In the genomic region with DNA sequence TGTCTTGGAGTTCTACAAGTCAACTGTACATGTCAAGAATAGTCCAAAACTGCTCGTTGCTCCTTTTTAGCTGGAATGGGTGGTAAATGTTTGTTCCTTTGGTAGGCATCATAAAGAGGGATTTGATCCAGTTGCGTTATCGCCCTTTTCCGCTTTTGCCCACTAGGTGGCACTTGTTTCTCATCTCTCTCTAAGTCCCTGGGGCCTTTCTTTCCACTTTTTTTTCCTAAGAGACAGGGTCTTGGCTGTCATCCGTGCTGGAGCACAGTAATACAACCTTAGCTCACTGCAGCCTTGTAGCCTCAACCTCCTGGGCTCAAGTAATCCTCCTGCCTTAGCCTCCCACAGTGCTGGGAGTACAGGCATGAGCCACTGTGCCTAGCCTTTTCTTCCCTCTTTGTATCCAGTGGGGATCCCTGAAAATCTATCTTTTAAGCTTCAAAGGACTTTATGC, we compare ENCODE assay signal across 1 cellular context.
A peak's percentile ranks its signal among the peaks of the same experiment; 100 is the strongest.
TF ChIP-seq lines count a peak whose summit lies in the region.

No MANE protein-coding gene starts in this region.

TF ChIP-seq in HEK293, 187 proteins besides CTCF, POLR2A, EP300 and RAD21 (continued from another document):
- TF ChIP-seq, protein P1, sequence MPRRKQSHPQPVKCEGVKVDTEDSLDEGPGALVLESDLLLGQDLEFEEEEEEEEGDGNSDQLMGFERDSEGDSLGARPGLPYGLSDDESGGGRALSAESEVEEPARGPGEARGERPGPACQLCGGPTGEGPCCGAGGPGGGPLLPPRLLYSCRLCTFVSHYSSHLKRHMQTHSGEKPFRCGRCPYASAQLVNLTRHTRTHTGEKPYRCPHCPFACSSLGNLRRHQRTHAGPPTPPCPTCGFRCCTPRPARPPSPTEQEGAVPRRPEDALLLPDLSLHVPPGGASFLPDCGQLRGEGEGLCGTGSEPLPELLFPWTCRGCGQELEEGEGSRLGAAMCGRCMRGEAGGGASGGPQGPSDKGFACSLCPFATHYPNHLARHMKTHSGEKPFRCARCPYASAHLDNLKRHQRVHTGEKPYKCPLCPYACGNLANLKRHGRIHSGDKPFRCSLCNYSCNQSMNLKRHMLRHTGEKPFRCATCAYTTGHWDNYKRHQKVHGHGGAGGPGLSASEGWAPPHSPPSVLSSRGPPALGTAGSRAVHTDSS (tag by site-specific recombination; IDR thresholded peaks at IDR 0.05) = no peak
- TF ChIP-seq, protein P2, sequence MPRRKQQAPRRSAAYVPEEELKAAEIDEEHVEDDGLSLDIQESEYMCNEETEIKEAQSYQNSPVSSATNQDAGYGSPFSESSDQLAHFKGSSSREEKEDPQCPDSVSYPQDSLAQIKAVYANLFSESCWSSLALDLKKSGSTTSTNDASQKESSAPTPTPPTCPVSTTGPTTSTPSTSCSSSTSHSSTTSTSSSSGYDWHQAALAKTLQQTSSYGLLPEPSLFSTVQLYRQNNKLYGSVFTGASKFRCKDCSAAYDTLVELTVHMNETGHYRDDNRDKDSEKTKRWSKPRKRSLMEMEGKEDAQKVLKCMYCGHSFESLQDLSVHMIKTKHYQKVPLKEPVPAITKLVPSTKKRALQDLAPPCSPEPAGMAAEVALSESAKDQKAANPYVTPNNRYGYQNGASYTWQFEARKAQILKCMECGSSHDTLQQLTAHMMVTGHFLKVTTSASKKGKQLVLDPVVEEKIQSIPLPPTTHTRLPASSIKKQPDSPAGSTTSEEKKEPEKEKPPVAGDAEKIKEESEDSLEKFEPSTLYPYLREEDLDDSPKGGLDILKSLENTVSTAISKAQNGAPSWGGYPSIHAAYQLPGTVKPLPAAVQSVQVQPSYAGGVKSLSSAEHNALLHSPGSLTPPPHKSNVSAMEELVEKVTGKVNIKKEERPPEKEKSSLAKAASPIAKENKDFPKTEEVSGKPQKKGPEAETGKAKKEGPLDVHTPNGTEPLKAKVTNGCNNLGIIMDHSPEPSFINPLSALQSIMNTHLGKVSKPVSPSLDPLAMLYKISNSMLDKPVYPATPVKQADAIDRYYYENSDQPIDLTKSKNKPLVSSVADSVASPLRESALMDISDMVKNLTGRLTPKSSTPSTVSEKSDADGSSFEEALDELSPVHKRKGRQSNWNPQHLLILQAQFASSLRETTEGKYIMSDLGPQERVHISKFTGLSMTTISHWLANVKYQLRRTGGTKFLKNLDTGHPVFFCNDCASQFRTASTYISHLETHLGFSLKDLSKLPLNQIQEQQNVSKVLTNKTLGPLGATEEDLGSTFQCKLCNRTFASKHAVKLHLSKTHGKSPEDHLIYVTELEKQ (tag by site-specific recombination; IDR thresholded peaks at IDR 0.05; ENCODE audit: borderline replicate concordance) = no peak
- TF ChIP-seq ZNF785 (tag by site-specific recombination; IDR thresholded peaks at IDR 0.05) (no peak), ZSCAN30 (tag by site-specific recombination; IDR thresholded peaks at IDR 0.05) (peak; percentile 19; the same call in 1 of the 2 replicates), ZNF600 (tag by site-specific recombination; IDR thresholded peaks at IDR 0.05) (0 out of 2 replicates have a peak, but pooled peaks have one; percentile 59), ZBTB48 (tag by site-specific recombination; IDR thresholded peaks at IDR 0.05) (peak; percentile 40; the same call in 1 of the 2 replicates), GLIS1 (tag by site-specific recombination; IDR thresholded peaks at IDR 0.05) (peak; percentile 67), ZNF2 (tag by site-specific recombination; IDR thresholded peaks at IDR 0.05) (peak; percentile 68; the same call in 1 of the 2 replicates), ZNF362 (tag by site-specific recombination; IDR thresholded peaks at IDR 0.05) (peak; percentile 90), ZNF324 (tag by site-specific recombination; IDR thresholded peaks at IDR 0.05) (0 out of 2 replicates have a peak, but pooled peaks have one; percentile 32), SP7 (tag by site-specific recombination; IDR thresholded peaks at IDR 0.05) (0 out of 2 replicates have a peak, but pooled peaks have one; percentile 36), ZNF302 (tag by site-specific recombination; IDR thresholded peaks at IDR 0.05; ENCODE audit: low read depth) (peak; percentile 82; the same call in 1 of the 2 replicates)
- TF ChIP-seq, protein P3, sequence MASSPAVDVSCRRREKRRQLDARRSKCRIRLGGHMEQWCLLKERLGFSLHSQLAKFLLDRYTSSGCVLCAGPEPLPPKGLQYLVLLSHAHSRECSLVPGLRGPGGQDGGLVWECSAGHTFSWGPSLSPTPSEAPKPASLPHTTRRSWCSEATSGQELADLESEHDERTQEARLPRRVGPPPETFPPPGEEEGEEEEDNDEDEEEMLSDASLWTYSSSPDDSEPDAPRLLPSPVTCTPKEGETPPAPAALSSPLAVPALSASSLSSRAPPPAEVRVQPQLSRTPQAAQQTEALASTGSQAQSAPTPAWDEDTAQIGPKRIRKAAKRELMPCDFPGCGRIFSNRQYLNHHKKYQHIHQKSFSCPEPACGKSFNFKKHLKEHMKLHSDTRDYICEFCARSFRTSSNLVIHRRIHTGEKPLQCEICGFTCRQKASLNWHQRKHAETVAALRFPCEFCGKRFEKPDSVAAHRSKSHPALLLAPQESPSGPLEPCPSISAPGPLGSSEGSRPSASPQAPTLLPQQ (tag by site-specific recombination; IDR thresholded peaks at IDR 0.05) = 0 out of 2 replicates have a peak, but pooled peaks have one; percentile 13
